11 cellular contexts compared by ENCODE assay signal in genomic region chr12:92041742-92042141, GRCh38.
A peak's percentile ranks its signal among the peaks of the same experiment; 100 is the strongest.
DNase-seq lines count a peak whose midpoint lies in the region; TF ChIP-seq lines count a peak whose summit lies in the region.
"Had no signal": no experiment of that assay in that cellular context is flagged by ENCODE, and none has a peak within 500 bp of the region (broad histone marks: within the 10 kb centered on the region; RNA-seq: fewer than 3 reads in every experiment).

No MANE protein-coding gene starts in this region.

- TF ChIP-seq POLR2A in erythroblast (IDR thresholded peaks at IDR 0.05; ENCODE audit: low read length): no peak

- no peaks in the 10 kb centered on the region for H3K27me3 ChIP-seq in brain microvascular endothelial cell (replicated peaks)
- H3K27me3 ChIP-seq: heart left ventricle, testis had no signal

- H3K4me3 ChIP-seq in brain microvascular endothelial cell (ENCODE audit: low read depth, low read length): no peak overlapping the region
- H3K4me3 ChIP-seq: heart left ventricle, testis had no signal

- in situ Hi-C loops in brain microvascular endothelial cell (cut with HindIII; ENCODE audit: low pct_ligation_motif_present, low sequenced_read_pairs): no loop called here

- H3K36me3 ChIP-seq in brain microvascular endothelial cell (replicated peaks): no peaks in the 10 kb centered on the region
- H3K36me3 ChIP-seq: heart left ventricle had no signal

- H3K27ac ChIP-seq in brain microvascular endothelial cell: no peak overlapping the region
- H3K27ac ChIP-seq: heart left ventricle, testis had no signal

- DNase-seq in stimulated activated naive CD4-positive, alpha-beta T cell (lab: John Stamatoyannopoulos, UW): peak in 4 of 6 experiments; percentile 9 to 65 (median 58)
- no peak for DNase-seq in stimulated activated naive CD4-positive, alpha-beta T cell treated with Interleukin-2 at 50 U/mL for 16 hours (lab: John Stamatoyannopoulos, UW)
- peak; percentile 66 for DNase-seq in M059J (ENCODE audit: low read depth)
- no peak for DNase-seq in brain microvascular endothelial cell
- DNase-seq in erythroblast (lab: John Stamatoyannopoulos, UW): no peak
- DNase-seq in activated effector memory CD4-positive, alpha-beta T cell treated with Interleukin-2 at 50 U/mL for 16 hours: no peak
- no peak for DNase-seq in GDM1 (lab: John Stamatoyannopoulos, UW)
- DNase-seq in epidermal melanocyte (ENCODE audit: insufficient read length, low spot score): no peak
- DNase-seq: heart left ventricle, NCI-H2107, testis had no signal

- peak; percentile 10 for TF ChIP-seq CTCF in brain microvascular endothelial cell (IDR thresholded peaks at IDR 0.05; ENCODE audit: low read depth, low read length, missing control alignments)

Comparison
In these comparisons a context has a peak if more than half of its experiments do, and no peak if none do; other contexts are left out.
1. DNase-seq: peak in stimulated activated naive CD4-positive, alpha-beta T cell (4 of 6) and M059J (single experiment); none in stimulated activated naive CD4-positive, alpha-beta T cell treated with Interleukin-2 at 50 U/mL for 16 hours (single experiment), brain microvascular endothelial cell (single experiment), erythroblast (0 of 2), activated effector memory CD4-positive, alpha-beta T cell treated with Interleukin-2 at 50 U/mL for 16 hours (single experiment), GDM1 (single experiment) and epidermal melanocyte (single experiment).